Comparison of ENCODE assay signal across 8 cellular contexts in the genomic region with DNA sequence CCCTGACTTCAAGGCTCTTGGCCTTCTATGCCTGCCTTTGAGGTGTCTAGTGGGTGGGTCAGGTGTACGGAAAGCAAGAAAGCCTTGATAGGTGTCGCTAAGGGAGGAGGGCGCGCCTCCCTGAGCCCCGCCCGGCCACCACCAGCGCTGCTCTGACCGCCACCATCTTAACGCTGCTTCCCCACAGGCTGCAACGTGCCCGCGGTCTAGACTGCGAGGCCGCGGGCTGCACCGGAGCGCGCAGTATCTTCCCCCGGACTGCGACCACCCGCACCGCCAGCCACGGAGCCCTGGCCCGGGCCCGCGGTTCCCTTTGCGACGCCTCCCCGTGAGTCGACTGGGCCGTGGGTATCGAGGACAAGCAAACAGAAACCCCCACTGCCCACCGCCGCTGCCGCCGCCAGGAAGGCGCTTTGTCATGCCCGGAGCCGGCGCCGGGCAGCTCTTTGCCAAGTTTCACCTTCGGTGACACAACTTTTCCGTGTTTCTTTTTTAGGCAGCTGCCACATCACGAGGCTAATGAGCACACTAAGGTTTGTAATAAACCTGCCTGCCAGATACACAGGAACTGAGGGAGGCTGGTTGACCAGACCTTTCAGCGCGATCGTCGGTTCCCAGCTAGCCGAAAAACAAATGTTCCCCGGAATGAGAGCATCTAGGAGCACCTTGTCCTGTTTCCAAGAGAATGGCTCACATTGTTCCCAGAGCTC.
A peak's percentile ranks its signal among the peaks of the same experiment; 100 is the strongest.
DNase-seq lines count a peak whose midpoint lies in the region; ATAC-seq and TF ChIP-seq lines count a peak whose summit lies in the region.

No MANE protein-coding gene starts in this region.

- peaks cover 42% of the 10 kb centered on the region for H3K27me3 ChIP-seq in adrenal gland
- H3K27me3 ChIP-seq in kidney epithelial cell (ENCODE audit: control insufficient read depth, insufficient read depth, low read length): peaks cover 3% of the 10 kb centered on the region

- DNase-seq in adrenal gland (peak in 4 of 7 donors; percentile 16 to 35 (median 18)), kidney epithelial cell (ENCODE audit: low read depth) (no peak), NCI-H2029 treated with DMSO at 0.1 percent for 48 hours (lab: John Stamatoyannopoulos, UW) (no peak), amniotic stem cell (lab: John Stamatoyannopoulos, UW) (no peak), T-helper 1 cell (no peak)
- DNase-seq in stimulated activated naive CD8-positive, alpha-beta T cell treated with anti-CD3 and anti-CD28 coated beads, Interleukin-15, amount 100 ng/mL, for 72 hours: peak in 1 of 2 donors; percentile 10

- peaks cover 47% of the 10 kb centered on the region for H3K27me3 Mint-ChIP-seq in stimulated activated naive CD8-positive, alpha-beta T cell treated with anti-CD3 and anti-CD28 coated beads, Interleukin-15, amount 100 ng/mL, for 72 hours

- peak overlapping the region; percentile 12 to 59 for H3K4me3 Mint-ChIP-seq in stimulated activated naive CD8-positive, alpha-beta T cell treated with anti-CD3 and anti-CD28 coated beads, Interleukin-15, amount 100 ng/mL, for 72 hours

- peak overlapping the region in 1 of 4 donors; percentile 52 for H3K4me3 ChIP-seq in adrenal gland
- peak overlapping the region; percentile 37 for H3K4me3 ChIP-seq in kidney epithelial cell (ENCODE audit: low read depth, low read length)

- WGBS in adrenal gland, 4 donors: 1 to 24% (median 14%) methylated on average over 8 to 50 of the region's 50 CpGs

- no peaks in the 10 kb centered on the region for H3K9me3 ChIP-seq in adrenal gland (replicated peaks in 1 of 3)

- no peak for TF ChIP-seq POLR2A in adrenal gland (IDR thresholded peaks at IDR 0.05)

- peak overlapping the region in 1 of 2 donors; percentile 46 for H3K27ac Mint-ChIP-seq in stimulated activated naive CD8-positive, alpha-beta T cell treated with anti-CD3 and anti-CD28 coated beads, Interleukin-15, amount 100 ng/mL, for 72 hours

- H3K36me3 ChIP-seq in adrenal gland (replicated peaks in 1 of 2): no peaks in the 10 kb centered on the region
- no peaks in the 10 kb centered on the region for H3K36me3 ChIP-seq in kidney epithelial cell (ENCODE audit: control insufficient read depth, insufficient read depth, low read length)

- ATAC-seq in HG02642 (IDR thresholded peaks at IDR 0.05; ENCODE audit: poor library complexity, unreplicated experiment): peak; percentile 56
- peak; percentile 37 for ATAC-seq in stimulated activated naive CD8-positive, alpha-beta T cell treated with anti-CD3 and anti-CD28 coated beads, Interleukin-15, amount 100 ng/mL, for 72 hours
- no peak for ATAC-seq in GM21367 (IDR thresholded peaks at IDR 0.05; ENCODE audit: unreplicated experiment)

- intact Hi-C loops in adrenal gland (cut with DNase I): no loop called here

- H3K27ac ChIP-seq in adrenal gland: peak overlapping the region in 1 of 5 donors; percentile 12

- no peaks in the 10 kb centered on the region for H3K4me1 ChIP-seq in adrenal gland (replicated peaks in 1 of 2)

- H3K4me1 Mint-ChIP-seq in stimulated activated naive CD8-positive, alpha-beta T cell treated with anti-CD3 and anti-CD28 coated beads, Interleukin-15, amount 100 ng/mL, for 72 hours: no peaks in the 10 kb centered on the region

- TF ChIP-seq CTCF in adrenal gland (IDR thresholded peaks at IDR 0.05): no peak
- TF ChIP-seq CTCF in kidney epithelial cell (IDR thresholded peaks at IDR 0.05; ENCODE audit: insufficient read depth, low read length, poor library complexity, severe bottlenecking): no peak

- no peaks in the 10 kb centered on the region for H3K9me3 Mint-ChIP-seq in stimulated activated naive CD8-positive, alpha-beta T cell treated with anti-CD3 and anti-CD28 coated beads, Interleukin-15, amount 100 ng/mL, for 72 hours

Comparison
In these comparisons a context has a peak if more than half of its experiments do, and no peak if none do; other contexts are left out.
1. DNase-seq: peak in adrenal gland (4 of 7); none in kidney epithelial cell (single experiment), NCI-H2029 treated with DMSO at 0.1 percent for 48 hours (single experiment), amniotic stem cell (single experiment) and T-helper 1 cell (0 of 5).